In the genomic region with DNA sequence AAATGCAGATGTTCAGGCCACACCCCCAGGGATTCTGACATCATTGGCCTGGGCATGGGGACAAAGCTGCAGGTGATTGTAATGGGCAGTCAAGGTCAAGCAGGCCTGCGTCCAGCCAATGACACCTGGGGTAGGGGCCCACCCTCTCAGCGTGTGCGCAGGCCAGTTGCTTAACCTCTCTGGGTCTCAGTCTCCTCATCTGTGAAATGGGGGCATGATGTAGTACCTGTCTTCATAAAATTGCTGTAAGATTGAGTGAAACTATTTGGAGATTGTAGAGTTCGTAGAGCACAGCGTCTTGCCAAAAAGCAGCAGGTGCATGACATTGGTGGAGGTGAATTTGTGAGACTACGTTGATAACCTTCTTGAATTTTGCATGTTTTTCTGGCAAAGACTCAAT, we compare ENCODE assay signal across 33 cellular contexts. TPM values are rescaled to one million over a fixed set of nuclear protein-coding genes. Genes with fewer than 3 reads are reported as not detected.
"Had no signal": no experiment of that assay in that cellular context is flagged by ENCODE, and none has a peak within 500 bp of the region (broad histone marks: within the 10 kb centered on the region; RNA-seq: fewer than 3 reads in every experiment).

No MANE protein-coding gene starts in this region.

- H3K4me3 ChIP-seq: colonic mucosa, gastrocnemius medialis, left ventricle myocardium inferior, lung, psoas muscle, skin epidermis, spleen, testis, tibial nerve, vagina had no signal

- H3K4me1 ChIP-seq: colonic mucosa, gastrocnemius medialis, left ventricle myocardium inferior, parathyroid adenoma, psoas muscle, spleen, testis, tibial nerve, vagina had no signal

- H3K9ac ChIP-seq: parathyroid adenoma had no signal

- DNase-seq: colonic mucosa; effector CD8-positive, alpha-beta T cell; foreskin fibroblast; gastrocnemius medialis; head of caudate nucleus; immature natural killer cell; kidney glomerular epithelial cell; left colon; left ventricle myocardium inferior; natural killer cell; psoas muscle; right cardiac atrium; stimulated activated CD4-positive, alpha-beta T cell treated with anti-CD3 and anti-CD28 coated beads, Interleukin-4, amount 100 ng/mL, for 4 hours; stimulated activated naive CD8-positive, alpha-beta T cell treated with anti-CD3 and anti-CD28 coated beads, Interleukin-15, Interleukin-2, amounts not matched to agents 100 U/mL and 50 U/mL, for 24 hours; substantia nigra; testis had no signal

- H3K9me3 ChIP-seq: colonic mucosa, gastrocnemius medialis, left ventricle myocardium inferior, neutrophil, psoas muscle, spleen, testis, tibial nerve, vagina had no signal

- ATAC-seq: esophagus mucosa; gastrocnemius medialis; left colon; natural killer cell; psoas muscle; right cardiac atrium; stimulated activated memory B cell treated with anti-CD40 and anti-IgM and Interleukin-4, amounts not matched to agents 10 μg/mL and 1 μg/mL and 100 μg/mL, for 72 hours; stimulated activated naive CD8-positive, alpha-beta T cell treated with anti-CD3 and anti-CD28 coated beads, Interleukin-15, Interleukin-2, amounts not matched to agents 100 U/mL and 50 U/mL, for 24 hours had no signal

- H3K36me3 ChIP-seq: colonic mucosa, gastrocnemius medialis, left ventricle myocardium inferior, neutrophil, spleen, tibial nerve, vagina had no signal

- H3K27ac ChIP-seq: colonic mucosa, epithelial cell of prostate, gastrocnemius medialis, left ventricle myocardium inferior, neutrophil, parathyroid adenoma, psoas muscle, skin epidermis, spleen, testis, tibial nerve, vagina had no signal

- H2AFZ ChIP-seq: parathyroid adenoma had no signal

- H3K79me2 ChIP-seq: parathyroid adenoma had no signal

- H3K27me3 ChIP-seq: colonic mucosa, gastrocnemius medialis, neutrophil, spleen, testis, tibial nerve, vagina had no signal

RNA-seq across cellular contexts. Expression of a gene that starts 21.2 kb away (rescaled TPM):
- total RNA-seq: chondrocyte, colonic mucosa, endodermal cell, esophagus mucosa, gastrocnemius medialis, glomerular endothelial cell, left colon, left ventricle myocardium inferior, mononuclear cell, natural killer cell, osteoblast, psoas muscle, right cardiac atrium, spleen, testis, tibial nerve, ureter, vagina had no signal
- polyA plus RNA-seq: immature natural killer cell, neural cell, psoas muscle, right cardiac atrium had no signal

RNA-seq across cellular contexts. Expression of a gene that starts 56.8 kb away (rescaled TPM):
- total RNA-seq: esophagus mucosa, glomerular endothelial cell, left colon, vagina had no signal
